In genomic region chr10:103688451-103688850, GRCh38 we compare ENCODE assay signal across 2 cellular contexts.
TF ChIP-seq lines count a peak whose summit lies in the region.

No MANE protein-coding gene starts in this region.

TF ChIP-seq in A549, 52 proteins besides CTCF, POLR2A, EP300 and RAD21 (continued from another document):
- TF ChIP-seq, protein P1, sequence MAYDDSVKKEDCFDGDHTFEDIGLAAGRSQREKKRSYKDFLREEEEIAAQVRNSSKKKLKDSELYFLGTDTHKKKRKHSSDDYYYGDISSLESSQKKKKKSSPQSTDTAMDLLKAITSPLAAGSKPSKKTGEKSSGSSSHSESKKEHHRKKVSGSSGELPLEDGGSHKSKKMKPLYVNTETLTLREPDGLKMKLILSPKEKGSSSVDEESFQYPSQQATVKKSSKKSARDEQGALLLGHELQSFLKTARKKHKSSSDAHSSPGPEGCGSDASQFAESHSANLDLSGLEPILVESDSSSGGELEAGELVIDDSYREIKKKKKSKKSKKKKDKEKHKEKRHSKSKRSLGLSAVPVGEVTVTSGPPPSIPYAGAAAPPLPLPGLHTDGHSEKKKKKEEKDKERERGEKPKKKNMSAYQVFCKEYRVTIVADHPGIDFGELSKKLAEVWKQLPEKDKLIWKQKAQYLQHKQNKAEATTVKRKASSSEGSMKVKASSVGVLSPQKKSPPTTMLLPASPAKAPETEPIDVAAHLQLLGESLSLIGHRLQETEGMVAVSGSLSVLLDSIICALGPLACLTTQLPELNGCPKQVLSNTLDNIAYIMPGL (CRISPR knock-in tag; IDR thresholded peaks at IDR 0.05; ENCODE audit: borderline replicate concordance) = no peak
- no peak for TF ChIP-seq E2F6 (IDR thresholded peaks at IDR 0.05; ENCODE audit: borderline replicate concordance, low read depth)
- TF ChIP-seq ZC3H11A (IDR thresholded peaks at IDR 0.05) = no peak
- TF ChIP-seq CHD2 (IDR thresholded peaks at IDR 0.05; ENCODE audit: low read length, partially characterized antibody) = no peak
- TF ChIP-seq CHD4 (IDR thresholded peaks at IDR 0.05; ENCODE audit: borderline replicate concordance) = no peak
- TF ChIP-seq NR3C1 (IDR thresholded peaks at IDR 0.05) = no peak
- TF ChIP-seq HDAC2 (IDR thresholded peaks at IDR 0.05) = no peak
- TF ChIP-seq ESRRA (IDR thresholded peaks at IDR 0.05; ENCODE audit: borderline replicate concordance, low read length) = no peak
- TF ChIP-seq FOXS1 (CRISPR knock-in tag; IDR thresholded peaks at IDR 0.05) = no peak
- no peak for TF ChIP-seq GATA3 (IDR thresholded peaks at IDR 0.05; ENCODE audit: borderline replicate concordance)
- TF ChIP-seq CBX8 (IDR thresholded peaks at IDR 0.05) = no peak
- TF ChIP-seq RARB (CRISPR knock-in tag; IDR thresholded peaks at IDR 0.05) = no peak
- no peak for TF ChIP-seq PHF8 (IDR thresholded peaks at IDR 0.05; ENCODE audit: borderline replicate concordance, low read depth)
- TF ChIP-seq, protein P2, sequence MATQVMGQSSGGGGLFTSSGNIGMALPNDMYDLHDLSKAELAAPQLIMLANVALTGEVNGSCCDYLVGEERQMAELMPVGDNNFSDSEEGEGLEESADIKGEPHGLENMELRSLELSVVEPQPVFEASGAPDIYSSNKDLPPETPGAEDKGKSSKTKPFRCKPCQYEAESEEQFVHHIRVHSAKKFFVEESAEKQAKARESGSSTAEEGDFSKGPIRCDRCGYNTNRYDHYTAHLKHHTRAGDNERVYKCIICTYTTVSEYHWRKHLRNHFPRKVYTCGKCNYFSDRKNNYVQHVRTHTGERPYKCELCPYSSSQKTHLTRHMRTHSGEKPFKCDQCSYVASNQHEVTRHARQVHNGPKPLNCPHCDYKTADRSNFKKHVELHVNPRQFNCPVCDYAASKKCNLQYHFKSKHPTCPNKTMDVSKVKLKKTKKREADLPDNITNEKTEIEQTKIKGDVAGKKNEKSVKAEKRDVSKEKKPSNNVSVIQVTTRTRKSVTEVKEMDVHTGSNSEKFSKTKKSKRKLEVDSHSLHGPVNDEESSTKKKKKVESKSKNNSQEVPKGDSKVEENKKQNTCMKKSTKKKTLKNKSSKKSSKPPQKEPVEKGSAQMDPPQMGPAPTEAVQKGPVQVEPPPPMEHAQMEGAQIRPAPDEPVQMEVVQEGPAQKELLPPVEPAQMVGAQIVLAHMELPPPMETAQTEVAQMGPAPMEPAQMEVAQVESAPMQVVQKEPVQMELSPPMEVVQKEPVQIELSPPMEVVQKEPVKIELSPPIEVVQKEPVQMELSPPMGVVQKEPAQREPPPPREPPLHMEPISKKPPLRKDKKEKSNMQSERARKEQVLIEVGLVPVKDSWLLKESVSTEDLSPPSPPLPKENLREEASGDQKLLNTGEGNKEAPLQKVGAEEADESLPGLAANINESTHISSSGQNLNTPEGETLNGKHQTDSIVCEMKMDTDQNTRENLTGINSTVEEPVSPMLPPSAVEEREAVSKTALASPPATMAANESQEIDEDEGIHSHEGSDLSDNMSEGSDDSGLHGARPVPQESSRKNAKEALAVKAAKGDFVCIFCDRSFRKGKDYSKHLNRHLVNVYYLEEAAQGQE (IDR thresholded peaks at IDR 0.05) = no peak

TF ChIP-seq in SK-N-SH, 30 proteins besides CTCF, POLR2A, EP300 and RAD21 (continued from another document):
- TF ChIP-seq, protein P3, sequence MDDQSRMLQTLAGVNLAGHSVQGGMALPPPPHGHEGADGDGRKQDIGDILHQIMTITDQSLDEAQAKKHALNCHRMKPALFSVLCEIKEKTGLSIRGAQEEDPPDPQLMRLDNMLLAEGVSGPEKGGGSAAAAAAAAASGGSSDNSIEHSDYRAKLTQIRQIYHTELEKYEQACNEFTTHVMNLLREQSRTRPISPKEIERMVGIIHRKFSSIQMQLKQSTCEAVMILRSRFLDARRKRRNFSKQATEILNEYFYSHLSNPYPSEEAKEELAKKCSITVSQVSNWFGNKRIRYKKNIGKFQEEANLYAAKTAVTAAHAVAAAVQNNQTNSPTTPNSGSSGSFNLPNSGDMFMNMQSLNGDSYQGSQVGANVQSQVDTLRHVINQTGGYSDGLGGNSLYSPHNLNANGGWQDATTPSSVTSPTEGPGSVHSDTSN (IDR thresholded peaks at IDR 0.05) = no peak
- TF ChIP-seq FOSL2 (IDR thresholded peaks at IDR 0.05; ENCODE audit: borderline replicate concordance, low read depth) = no peak
- TF ChIP-seq, protein P4, sequence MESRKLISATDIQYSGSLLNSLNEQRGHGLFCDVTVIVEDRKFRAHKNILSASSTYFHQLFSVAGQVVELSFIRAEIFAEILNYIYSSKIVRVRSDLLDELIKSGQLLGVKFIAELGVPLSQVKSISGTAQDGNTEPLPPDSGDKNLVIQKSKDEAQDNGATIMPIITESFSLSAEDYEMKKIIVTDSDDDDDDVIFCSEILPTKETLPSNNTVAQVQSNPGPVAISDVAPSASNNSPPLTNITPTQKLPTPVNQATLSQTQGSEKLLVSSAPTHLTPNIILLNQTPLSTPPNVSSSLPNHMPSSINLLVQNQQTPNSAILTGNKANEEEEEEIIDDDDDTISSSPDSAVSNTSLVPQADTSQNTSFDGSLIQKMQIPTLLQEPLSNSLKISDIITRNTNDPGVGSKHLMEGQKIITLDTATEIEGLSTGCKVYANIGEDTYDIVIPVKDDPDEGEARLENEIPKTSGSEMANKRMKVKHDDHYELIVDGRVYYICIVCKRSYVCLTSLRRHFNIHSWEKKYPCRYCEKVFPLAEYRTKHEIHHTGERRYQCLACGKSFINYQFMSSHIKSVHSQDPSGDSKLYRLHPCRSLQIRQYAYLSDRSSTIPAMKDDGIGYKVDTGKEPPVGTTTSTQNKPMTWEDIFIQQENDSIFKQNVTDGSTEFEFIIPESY (IDR thresholded peaks at IDR 0.05; ENCODE audit: borderline replicate concordance, low read depth) = no peak
- no peak for TF ChIP-seq ELF1 (IDR thresholded peaks at IDR 0.05)
- no peak for TF ChIP-seq MEF2A (IDR thresholded peaks at IDR 0.05; ENCODE audit: borderline replicate concordance, low read depth)
- TF ChIP-seq TEAD4 (IDR thresholded peaks at IDR 0.05; ENCODE audit: borderline replicate concordance, insufficient read depth) = no peak
- no peak for TF ChIP-seq RXRA (IDR thresholded peaks at IDR 0.05; ENCODE audit: borderline replicate concordance, low read depth)
- TF ChIP-seq, protein P5, sequence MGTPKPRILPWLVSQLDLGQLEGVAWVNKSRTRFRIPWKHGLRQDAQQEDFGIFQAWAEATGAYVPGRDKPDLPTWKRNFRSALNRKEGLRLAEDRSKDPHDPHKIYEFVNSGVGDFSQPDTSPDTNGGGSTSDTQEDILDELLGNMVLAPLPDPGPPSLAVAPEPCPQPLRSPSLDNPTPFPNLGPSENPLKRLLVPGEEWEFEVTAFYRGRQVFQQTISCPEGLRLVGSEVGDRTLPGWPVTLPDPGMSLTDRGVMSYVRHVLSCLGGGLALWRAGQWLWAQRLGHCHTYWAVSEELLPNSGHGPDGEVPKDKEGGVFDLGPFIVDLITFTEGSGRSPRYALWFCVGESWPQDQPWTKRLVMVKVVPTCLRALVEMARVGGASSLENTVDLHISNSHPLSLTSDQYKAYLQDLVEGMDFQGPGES (IDR thresholded peaks at IDR 0.05; ENCODE audit: low read depth, low read length) = no peak
- no peak for TF ChIP-seq FOXJ3 (CRISPR knock-in tag; IDR thresholded peaks at IDR 0.05)
- no peak for TF ChIP-seq TCF12 (IDR thresholded peaks at IDR 0.05)
- TF ChIP-seq JUND (IDR thresholded peaks at IDR 0.05) = no peak
